Comparison of ENCODE assay signal across 12 cellular contexts in the genomic region with DNA sequence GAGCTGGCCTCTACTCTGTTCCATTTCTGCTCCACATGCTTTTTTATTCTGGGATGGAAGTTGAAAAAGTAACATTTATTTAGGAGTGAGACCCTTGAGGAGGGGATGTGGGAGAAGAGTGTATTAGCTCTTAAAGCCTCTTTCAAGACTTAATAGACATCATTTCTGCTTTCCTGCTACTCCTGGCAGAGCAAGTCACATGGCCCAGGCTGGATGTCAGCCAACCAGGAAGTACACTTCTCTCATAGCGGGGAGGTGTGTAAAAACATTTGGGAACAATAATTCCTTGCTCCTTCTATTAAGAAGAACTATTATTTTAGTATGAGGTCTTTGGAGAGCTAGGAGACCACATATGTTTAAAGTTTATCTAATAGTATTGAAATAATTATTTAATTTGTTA. TPM values are rescaled to one million over a fixed set of nuclear protein-coding genes. Genes with fewer than 3 reads are reported as not detected.
DNase-seq lines count a peak whose midpoint lies in the region; ATAC-seq and TF ChIP-seq lines count a peak whose summit lies in the region.
"Had no signal": no experiment of that assay in that cellular context is flagged by ENCODE, and none has a peak within 500 bp of the region (broad histone marks: within the 10 kb centered on the region; RNA-seq: fewer than 3 reads in every experiment).

No MANE protein-coding gene starts in this region.

- H3K9me3 ChIP-seq in colonic mucosa (no peaks in the 10 kb centered on the region), ovary (no peaks in the 10 kb centered on the region)

- no peaks in the 10 kb centered on the region for H3K27me3 ChIP-seq in colonic mucosa
- H3K27me3 ChIP-seq in ovary: no peaks in the 10 kb centered on the region

- no peak overlapping the region for H3K4me3 ChIP-seq in colonic mucosa
- no peak overlapping the region for H3K4me3 ChIP-seq in ovary

- H3K27ac Mint-ChIP-seq in osteocyte (ENCODE audit: unreplicated experiment): no peak overlapping the region
- H3K27ac Mint-ChIP-seq: activated naive CD8-positive, alpha-beta T cell had no signal

- intact Hi-C loops in colonic mucosa (cut with DNase I) (no loop called here), ovary (cut with DNase I) (no loop called here)

- H3K4me3 Mint-ChIP-seq in osteocyte (ENCODE audit: unreplicated experiment): no peak overlapping the region
- H3K4me3 Mint-ChIP-seq: activated naive CD8-positive, alpha-beta T cell had no signal

- no peak for TF ChIP-seq POLR2A in ovary (IDR thresholded peaks at IDR 0.05)

- H3K36me3 ChIP-seq in colonic mucosa (no peaks in the 10 kb centered on the region), ovary (no peaks in the 10 kb centered on the region)

- H3K9me3 Mint-ChIP-seq in osteocyte (ENCODE audit: unreplicated experiment): no peaks in the 10 kb centered on the region

- H3K27me3 Mint-ChIP-seq in osteocyte (ENCODE audit: unreplicated experiment): no peaks in the 10 kb centered on the region

- no peak overlapping the region for H3K9ac ChIP-seq in colonic mucosa (ENCODE audit: low read depth in 2 of 2, low read length in 2 of 2)

- peak; percentile 60 for DNase-seq in DMS 273 (lab: John Stamatoyannopoulos, UW; ENCODE audit: unreplicated experiment)
- DNase-seq in DMS 273 treated with DMSO at 0.1 percent for 48 hours (lab: John Stamatoyannopoulos, UW): no peak
- DNase-seq in NAMALWA (ENCODE audit: low spot score): peak; percentile 51
- peak; percentile 45 for DNase-seq in colonic mucosa
- DNase-seq in ovary: peak in 4 of 5 donors; percentile 30 to 60 (median 33)
- DNase-seq in osteocyte (ENCODE audit: extremely low spot score, unreplicated experiment): no peak
- no peak for DNase-seq in GM10266 (ENCODE audit: extremely low spot score)
- DNase-seq: NCI-H2227 treated with DMSO at 0.1 percent for 48 hours had no signal

- TF ChIP-seq CTCF in colonic mucosa (IDR thresholded peaks at IDR 0.05): no peak
- no peak for TF ChIP-seq CTCF in ovary (IDR thresholded peaks at IDR 0.05)
- TF ChIP-seq CTCF in osteocyte (IDR thresholded peaks at IDR 0.05): no peak
- no peak for TF ChIP-seq CTCF in GM10266 (IDR thresholded peaks at IDR 0.05; ENCODE audit: control insufficient read depth, insufficient read depth, low read depth, missing control alignments)

- 29 to 52% (median 51%) methylated on average over 1 of the region's 1 CpG for WGBS in ovary, 3 donors

- no peak for TF ChIP-seq EP300 in ovary (IDR thresholded peaks at IDR 0.05)

- ATAC-seq in GM18861 (IDR thresholded peaks at IDR 0.05; ENCODE audit: unreplicated experiment): no peak
- ATAC-seq: left lobe of liver had no signal

- peaks cover 13% of the 10 kb centered on the region for H3K4me1 Mint-ChIP-seq in osteocyte (ENCODE audit: unreplicated experiment)

- H3K36me3 Mint-ChIP-seq in osteocyte (ENCODE audit: unreplicated experiment): no peaks in the 10 kb centered on the region
- H3K36me3 Mint-ChIP-seq: activated naive CD8-positive, alpha-beta T cell had no signal

- H3K27ac ChIP-seq in colonic mucosa (no peak overlapping the region), ovary (no peak overlapping the region)
- H3K27ac ChIP-seq: 22Rv1 had no signal

- H3K4me1 ChIP-seq in colonic mucosa (no peaks in the 10 kb centered on the region), ovary (ENCODE audit: insufficient read depth) (no peaks in the 10 kb centered on the region)

RNA-seq across cellular contexts. Expression of a gene that starts 40.6 kb away (rescaled TPM):
- total RNA-seq in colonic mucosa: under 1 TPM in 1 of 2 donors, not detected in 1; 0.08 TPM
- total RNA-seq in ovary: 10 to 100 TPM in 1 of 7 donors, 1 to 10 TPM in 3, under 1 TPM in 2, not detected in 1; 0.10 to 32.6 (median 1.4) TPM
- polyA plus RNA-seq in ovary: under 1 TPM; 0.01 to 0.52 TPM
- not detected in 2 replicates for total RNA-seq in osteocyte
- total RNA-seq: left lobe of liver had no signal

Comparison
In these comparisons a context has a peak if more than half of its experiments do, and no peak if none do; other contexts are left out.
1. DNase-seq: peak in DMS 273 (single experiment), NAMALWA (single experiment), colonic mucosa (single experiment) and ovary (4 of 5); none in DMS 273 treated with DMSO at 0.1 percent for 48 hours (single experiment), osteocyte (single experiment) and GM10266 (single experiment).